23 cellular contexts compared by ENCODE assay signal in genomic region chr16:24863582-24864437, GRCh38. TPM values are rescaled to one million over a fixed set of nuclear protein-coding genes. Genes with fewer than 3 reads are reported as not detected.
DNase-seq lines count a peak whose midpoint lies in the region; ATAC-seq, FAIRE-seq and TF ChIP-seq lines count a peak whose summit lies in the region.
"Had no signal": no experiment of that assay in that cellular context is flagged by ENCODE, and none has a peak within 500 bp of the region (broad histone marks: within the 10 kb centered on the region; RNA-seq: fewer than 3 reads in every experiment).

No MANE protein-coding gene starts in this region.

- TF ChIP-seq EP300 in HepG2 (IDR thresholded peaks at IDR 0.05; ENCODE audit: low read depth in 2 of 2, low read length in 2 of 2) (no peak), HepG2 (CRISPR knock-in tag; IDR thresholded peaks at IDR 0.05; ENCODE audit: borderline replicate concordance) (no peak), sigmoid colon (IDR thresholded peaks at IDR 0.05) (no peak)

- CTCF ChIA-PET in HepG2 (lab: Yijun Ruan, JAX; ENCODE audit: low intra/inter-chr PET ratio, low total read pairs) = no interaction called here

- H3K27me3 ChIP-seq in HepG2 (ENCODE audit: control insufficient read depth in 1 of 2, insufficient read depth in 2 of 2, low read length in 2 of 2) (no peaks in the 10 kb centered on the region), sigmoid colon (no peaks in the 10 kb centered on the region)
- H3K27me3 ChIP-seq: BE2C had no signal

- peak; percentile 72 for ATAC-seq in HepG2
- no peak for ATAC-seq in HG02610 (IDR thresholded peaks at IDR 0.05; ENCODE audit: unreplicated experiment)

- H3K79me2 ChIP-seq in HepG2 (ENCODE audit: insufficient read depth, low read length) = no peaks in the 10 kb centered on the region

- H2AFZ ChIP-seq in HepG2 (ENCODE audit: low read length) = no peak overlapping the region
- H2AFZ ChIP-seq: GM23248 had no signal

- intact Hi-C loops in HepG2 (cut with micrococcal nuclease; ENCODE audit: unreplicated experiment) = no loop called here
- intact Hi-C loops in sigmoid colon (cut with DNase I) = no loop called here

- H3K4me2 ChIP-seq in HepG2 (ENCODE audit: low read depth, low read length) = no peak overlapping the region

- TF ChIP-seq POLR2A in HepG2 (IDR thresholded peaks at IDR 0.05; ENCODE audit: insufficient read depth in 1 of 2, low read depth in 2 of 2, low read length in 2 of 2) (no peak), sigmoid colon (IDR thresholded peaks at IDR 0.05) (no peak)

- DNase-seq in LHCN-M2 (ENCODE audit: low read depth) (peak; percentile 40), NCI-H146 treated with DMSO at 0.1 percent for 48 hours (lab: John Stamatoyannopoulos, UW; ENCODE audit: unreplicated experiment) (peak; percentile 13), HepG2 (ENCODE audit: low spot score) (no peak), sigmoid colon (peak; percentile 2), epidermal melanocyte (ENCODE audit: insufficient read length, low spot score) (no peak), HuH-7.5 (ENCODE audit: low spot score) (no peak)
- DNase-seq: ACHN; BE2C; C1 segment of cervical spinal cord; CD4-positive, CD25-positive, alpha-beta regulatory T cell; CD8-positive, alpha-beta memory T cell; COR-L47; DMS 273 treated with DMSO at 0.1 percent for 48 hours; DMS53; DND-41; EL; GM23248; HCEC 1CT had no signal

- H3K4me1 ChIP-seq in HepG2 (ENCODE audit: insufficient read depth, low read length) (peaks cover 20% of the 10 kb centered on the region), sigmoid colon (no peaks in the 10 kb centered on the region)
- H3K4me1 ChIP-seq: BE2C had no signal

- in situ Hi-C loops in HepG2 (cut with HindIII; ENCODE audit: extremely low pct_ligation_motif_present, low pct_unique_long_range_greater_than_20kb) = no loop called here

- TF ChIP-seq RAD21 in HepG2 (CRISPR knock-in tag; IDR thresholded peaks at IDR 0.05) = no peak

- no TSS peak for BruUV-seq in HepG2 (replicated peaks; lab: Mats Ljungman, UMichigan)

- no peaks in the 10 kb centered on the region for H4K20me1 ChIP-seq in HepG2 (ENCODE audit: insufficient read depth, low read length)

- WGBS in HepG2 (ENCODE audit: low lambda C conversion rate) = 52% methylated on average over 3 of the region's 3 CpGs
- 87 to 90% methylated on average over 3 of the region's 3 CpGs for WGBS in sigmoid colon, 2 donors

- H3K36me3 ChIP-seq in HepG2 (replicated peaks in 1 of 2; ENCODE audit: control insufficient read depth in 1 of 2, insufficient read depth in 2 of 2, low read length in 2 of 2) (no peaks in the 10 kb centered on the region), sigmoid colon (no peaks in the 10 kb centered on the region)
- H3K36me3 ChIP-seq: BE2C had no signal

- H3K27ac ChIP-seq in HepG2 (ENCODE audit: extremely low read length, insufficient read depth, low read length) (peak overlapping the region; percentile 4), sigmoid colon (no peak overlapping the region)
- H3K27ac ChIP-seq: GM23248 had no signal

- H3K9ac ChIP-seq in HepG2 (ENCODE audit: insufficient read depth, low read depth, low read length) = no peak overlapping the region
- H3K9ac ChIP-seq: GM23248 had no signal

- POLR2A ChIA-PET in HepG2 (lab: Yijun Ruan, JAX) = no interaction called here

- FAIRE-seq in HepG2 (lab: Jason Lieb, UNC) = no peak
- FAIRE-seq: GM12891, H54, HTR-8/SVneo had no signal

- no peak overlapping the region for H3K4me3 ChIP-seq in HepG2 (replicated peaks in 1 of 3; ENCODE audit: insufficient read depth in 1 of 3, low read depth in 2 of 3, low read length in 3 of 3)
- H3K4me3 ChIP-seq in sigmoid colon = no peak overlapping the region
- H3K4me3 ChIP-seq: GM23248 had no signal

- TF ChIP-seq CTCF in HepG2 (CRISPR knock-in tag; IDR thresholded peaks at IDR 0.05) = no peak
- no peak for TF ChIP-seq CTCF in sigmoid colon (IDR thresholded peaks at IDR 0.05)

- H3K9me3 ChIP-seq in HepG2 (ENCODE audit: low read length) = peaks cover 8% of the 10 kb centered on the region
- H3K9me3 ChIP-seq in sigmoid colon = peaks cover 0 to 3% (median 0%) of the 10 kb centered on the region in 4 donors
- H3K9me3 ChIP-seq: BE2C had no signal

TF ChIP-seq in HepG2, 621 proteins besides CTCF, POLR2A, EP300 and RAD21 (continues in another document):
- TF ChIP-seq THAP9 (CRISPR knock-in tag; IDR thresholded peaks at IDR 0.05; ENCODE audit: borderline replicate concordance) (no peak), ZMYM4 (CRISPR knock-in tag; IDR thresholded peaks at IDR 0.05) (no peak), RARA (CRISPR knock-in tag; IDR thresholded peaks at IDR 0.05) (peak; percentile 67), SALL2 (CRISPR knock-in tag; IDR thresholded peaks at IDR 0.05) (no peak), HDAC2 (CRISPR knock-in tag; IDR thresholded peaks at IDR 0.05) (peak; percentile 13; the same call in 1 of the 2 replicates), ZNF10 (CRISPR knock-in tag; IDR thresholded peaks at IDR 0.05; ENCODE audit: borderline replicate concordance, low read depth) (no peak), TERF1 (CRISPR knock-in tag; IDR thresholded peaks at IDR 0.05) (no peak)
- TF ChIP-seq, protein P1, sequence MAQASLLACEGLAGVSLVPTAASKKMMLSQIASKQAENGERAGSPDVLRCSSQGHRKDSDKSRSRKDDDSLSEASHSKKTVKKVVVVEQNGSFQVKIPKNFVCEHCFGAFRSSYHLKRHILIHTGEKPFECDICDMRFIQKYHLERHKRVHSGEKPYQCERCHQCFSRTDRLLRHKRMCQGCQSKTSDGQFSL (CRISPR knock-in tag; IDR thresholded peaks at IDR 0.05) = no peak

RNA-seq across cellular contexts. Expression of gene SLC5A11, which starts 18.0 kb away (rescaled TPM):
- not detected in 2 replicates for total RNA-seq in LHCN-M2 (2014; rRNA removed)
- not detected for polyA plus RNA-seq in LHCN-M2 (2012)
- 1.7 and 3.3 TPM in 2 replicates for total RNA-seq in HepG2 (2016; rRNA removed; fragmentation: Illumina TruSeq; extraction: Trizol)
- 0.44 and 1.0 TPM in 2 replicates for total RNA-seq in HepG2 (2016; cell fraction: cytosol; rRNA removed; fragmentation: Illumina TruSeq; extraction: Trizol; ENCODE audit: low read depth)
- total RNA-seq in HepG2 (2016; cell fraction: insoluble cytoplasmic fraction; rRNA removed; fragmentation: Illumina TruSeq; extraction: Trizol) = 1.3 and 3.5 TPM in 2 replicates
- total RNA-seq in HepG2 (2016; cell fraction: membrane; rRNA removed; fragmentation: Illumina TruSeq; extraction: Trizol) = 0.86 and 0.93 TPM in 2 replicates
- 4.1 and 5.6 TPM in 2 replicates for total RNA-seq in HepG2 (2016; cell fraction: nucleus; rRNA removed; fragmentation: Illumina TruSeq; extraction: Trizol)
- 1.2 and 1.7 TPM in 2 replicates for polyA plus RNA-seq in HepG2 (2011; rRNA removed)
- polyA plus RNA-seq in HepG2 (2011; cell fraction: cytosol; rRNA removed) = 0.36 and 0.38 TPM in 2 replicates
- polyA plus RNA-seq in HepG2 (2011; cell fraction: nucleus; rRNA removed) = 4.5 and 4.8 TPM in 2 replicates
- 0.80 and 1.3 TPM in 2 replicates for polyA plus RNA-seq in HepG2 (2012)
- 0.45 and 0.52 TPM in 2 replicates for polyA plus RNA-seq in HepG2 (2016; cell fraction: cytosol; fragmentation: Illumina TruSeq; extraction: Trizol; ENCODE audit: low read depth)
- polyA plus RNA-seq in HepG2 (2016; cell fraction: insoluble cytoplasmic fraction; fragmentation: Illumina TruSeq; extraction: Trizol; ENCODE audit: low read depth) = 1.1 and 1.2 TPM in 2 replicates
- 1.1 and 1.3 TPM in 2 replicates for polyA plus RNA-seq in HepG2 (2016; cell fraction: membrane; fragmentation: Illumina TruSeq; extraction: Trizol; ENCODE audit: low read depth)
- 5.5 and 5.7 TPM in 2 replicates for polyA plus RNA-seq in HepG2 (2016; cell fraction: nucleus; fragmentation: Illumina TruSeq; extraction: Trizol; ENCODE audit: insufficient read depth, low read depth)
- polyA minus RNA-seq in HepG2 (2011; rRNA and poly(A)+ RNA removed; ENCODE audit: low replicate concordance) = 0.77 and 1.0 TPM in 2 replicates
- polyA minus RNA-seq in HepG2 (2011; cell fraction: cytosol; rRNA and poly(A)+ RNA removed) = 0.49 TPM in 1 of 2 replicates, not detected in the other
- 2.5 and 3.5 TPM in 2 replicates for polyA minus RNA-seq in HepG2 (2011; cell fraction: nucleus; rRNA and poly(A)+ RNA removed)
- under 1 TPM in 1 of 4 donors, not detected in 3; 0.14 TPM for total RNA-seq in sigmoid colon
- polyA plus RNA-seq in sigmoid colon = 1 to 10 TPM in 1 of 3 donors, under 1 TPM in 1, not detected in 1; 0.19 to 1.2 TPM
- total RNA-seq: CD4-positive, CD25-positive, alpha-beta regulatory T cell; G401; GM23248 had no signal
- polyA plus RNA-seq: CD4-positive, CD25-positive, alpha-beta regulatory T cell; CD8-positive, alpha-beta memory T cell; GM23248 had no signal

Comparison
In these comparisons a context has a peak if more than half of its experiments do, and no peak if none do; other contexts are left out.
1. DNase-seq: peak in LHCN-M2 (single experiment), NCI-H146 treated with DMSO at 0.1 percent for 48 hours (single experiment) and sigmoid colon (single experiment); none in HepG2 (single experiment), epidermal melanocyte (single experiment) and HuH-7.5 (single experiment).